ENCODE assay signal across 1 cellular context in the genomic region with DNA sequence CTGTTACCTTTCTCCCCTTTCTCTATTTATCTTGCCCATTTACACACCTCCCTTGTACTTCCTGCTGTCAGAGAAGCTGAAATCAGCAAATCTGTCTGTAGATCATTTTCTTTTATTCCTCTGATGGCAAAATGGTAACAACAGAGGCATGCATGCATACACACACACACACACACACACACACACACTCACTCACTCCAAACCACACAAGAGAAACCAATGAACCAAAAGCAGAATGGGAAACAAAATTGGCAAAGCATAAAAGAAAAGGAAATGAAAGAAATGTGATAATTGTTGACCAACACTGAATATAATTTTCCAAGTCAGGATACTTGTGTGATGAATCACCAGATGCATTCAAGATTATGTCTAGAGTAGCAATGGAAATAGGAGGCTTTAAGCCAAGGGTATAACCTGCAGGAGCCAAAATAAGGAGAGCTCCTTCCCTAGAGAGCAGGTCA.
A peak's percentile ranks its signal among the peaks of the same experiment; 100 is the strongest.
TF ChIP-seq lines count a peak whose summit lies in the region.

No MANE protein-coding gene starts in this region.

TF ChIP-seq in HepG2, 621 proteins besides CTCF, POLR2A, EP300 and RAD21 (continued from another document):
- TF ChIP-seq, protein P1, sequence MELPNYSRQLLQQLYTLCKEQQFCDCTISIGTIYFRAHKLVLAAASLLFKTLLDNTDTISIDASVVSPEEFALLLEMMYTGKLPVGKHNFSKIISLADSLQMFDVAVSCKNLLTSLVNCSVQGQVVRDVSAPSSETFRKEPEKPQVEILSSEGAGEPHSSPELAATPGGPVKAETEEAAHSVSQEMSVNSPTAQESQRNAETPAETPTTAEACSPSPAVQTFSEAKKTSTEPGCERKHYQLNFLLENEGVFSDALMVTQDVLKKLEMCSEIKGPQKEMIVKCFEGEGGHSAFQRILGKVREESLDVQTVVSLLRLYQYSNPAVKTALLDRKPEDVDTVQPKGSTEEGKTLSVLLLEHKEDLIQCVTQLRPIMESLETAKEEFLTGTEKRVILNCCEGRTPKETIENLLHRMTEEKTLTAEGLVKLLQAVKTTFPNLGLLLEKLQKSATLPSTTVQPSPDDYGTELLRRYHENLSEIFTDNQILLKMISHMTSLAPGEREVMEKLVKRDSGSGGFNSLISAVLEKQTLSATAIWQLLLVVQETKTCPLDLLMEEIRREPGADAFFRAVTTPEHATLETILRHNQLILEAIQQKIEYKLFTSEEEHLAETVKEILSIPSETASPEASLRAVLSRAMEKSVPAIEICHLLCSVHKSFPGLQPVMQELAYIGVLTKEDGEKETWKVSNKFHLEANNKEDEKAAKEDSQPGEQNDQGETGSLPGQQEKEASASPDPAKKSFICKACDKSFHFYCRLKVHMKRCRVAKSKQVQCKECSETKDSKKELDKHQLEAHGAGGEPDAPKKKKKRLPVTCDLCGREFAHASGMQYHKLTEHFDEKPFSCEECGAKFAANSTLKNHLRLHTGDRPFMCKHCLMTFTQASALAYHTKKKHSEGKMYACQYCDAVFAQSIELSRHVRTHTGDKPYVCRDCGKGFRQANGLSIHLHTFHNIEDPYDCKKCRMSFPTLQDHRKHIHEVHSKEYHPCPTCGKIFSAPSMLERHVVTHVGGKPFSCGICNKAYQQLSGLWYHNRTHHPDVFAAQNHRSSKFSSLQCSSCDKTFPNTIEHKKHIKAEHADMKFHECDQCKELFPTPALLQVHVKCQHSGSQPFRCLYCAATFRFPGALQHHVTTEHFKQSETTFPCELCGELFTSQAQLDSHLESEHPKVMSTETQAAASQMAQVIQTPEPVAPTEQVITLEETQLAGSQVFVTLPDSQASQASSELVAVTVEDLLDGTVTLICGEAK (IDR thresholded peaks at IDR 0.05), result 0 out of 2 replicates have a peak, but pooled peaks have one; percentile 6
- TF ChIP-seq, protein P1 (CRISPR knock-in tag; IDR thresholded peaks at IDR 0.05), result no peak
- TF ChIP-seq SKI (IDR thresholded peaks at IDR 0.05; ENCODE audit: partially characterized antibody) (no peak), KAT2B (IDR thresholded peaks at IDR 0.05; ENCODE audit: borderline replicate concordance, low read depth, low read length) (no peak), CC2D1A (CRISPR knock-in tag; IDR thresholded peaks at IDR 0.05) (no peak)
